In the genomic region with DNA sequence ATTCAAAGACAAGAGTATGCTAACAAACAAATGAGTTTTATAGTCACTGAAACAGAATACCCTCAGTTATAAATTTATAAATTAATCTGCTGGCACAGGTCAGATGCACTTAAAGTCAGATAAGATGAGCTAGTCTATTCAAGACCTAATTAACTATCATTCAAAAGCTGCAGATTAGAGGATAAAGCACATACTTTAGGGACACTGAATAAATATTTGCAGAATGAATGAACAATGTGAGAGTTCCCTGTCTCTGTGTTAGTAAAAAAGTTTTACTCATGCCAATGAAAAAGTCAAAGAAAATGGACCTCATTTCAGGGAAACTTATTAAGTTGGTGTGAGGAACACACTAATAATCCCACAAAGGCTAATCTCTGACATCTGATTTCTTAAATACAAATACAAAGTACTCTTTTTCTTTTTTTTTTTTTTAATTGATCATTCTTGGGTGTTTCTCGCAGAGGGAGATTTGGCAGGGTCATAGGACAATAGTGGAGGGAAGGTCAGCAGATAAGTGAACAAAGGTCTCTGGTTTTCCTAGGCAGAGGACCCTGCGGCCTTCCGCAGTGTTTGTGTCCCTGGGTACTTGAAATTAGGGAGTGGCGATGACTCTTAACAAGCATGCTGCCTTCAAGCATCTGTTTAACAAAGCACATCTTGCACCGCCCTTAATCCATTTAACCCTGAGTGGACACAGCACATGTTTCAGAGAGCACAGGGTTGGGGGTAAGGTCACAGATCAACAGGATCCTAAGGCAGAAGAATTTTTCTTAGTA, we compare ENCODE assay signal across 10 cellular contexts. TPM values are rescaled to one million over a fixed set of nuclear protein-coding genes. Genes with fewer than 3 reads are reported as not detected.
"Had no signal": no experiment of that assay in that cellular context is flagged by ENCODE, and none has a peak within 500 bp of the region (broad histone marks: within the 10 kb centered on the region; RNA-seq: fewer than 3 reads in every experiment).

No MANE protein-coding gene starts in this region.

RNA-seq across cellular contexts. Expression of a gene that starts 46.5 kb away (rescaled TPM):
- total RNA-seq: dermis microvascular lymphatic vessel endothelial cell; endothelial cell of umbilical vein; esophagus mucosa; naive thymus-derived CD8-positive, alpha-beta T cell; omental fat pad; posterior vena cava; temporal lobe had no signal
- polyA plus RNA-seq: endothelial cell of umbilical vein had no signal

RNA-seq across cellular contexts. Expression of a gene that starts 58.6 kb away (rescaled TPM):
- total RNA-seq: activated CD4-positive, alpha-beta memory T cell treated with anti-CD3 and anti-CD28 coated beads for 36 hours; activated naive CD8-positive, alpha-beta T cell treated with anti-CD3 and anti-CD28 coated beads for 36 hours; dermis microvascular lymphatic vessel endothelial cell; esophagus mucosa; lower lobe of right lung; naive thymus-derived CD8-positive, alpha-beta T cell had no signal
